1 cellular context compared by ENCODE assay signal in the genomic region with DNA sequence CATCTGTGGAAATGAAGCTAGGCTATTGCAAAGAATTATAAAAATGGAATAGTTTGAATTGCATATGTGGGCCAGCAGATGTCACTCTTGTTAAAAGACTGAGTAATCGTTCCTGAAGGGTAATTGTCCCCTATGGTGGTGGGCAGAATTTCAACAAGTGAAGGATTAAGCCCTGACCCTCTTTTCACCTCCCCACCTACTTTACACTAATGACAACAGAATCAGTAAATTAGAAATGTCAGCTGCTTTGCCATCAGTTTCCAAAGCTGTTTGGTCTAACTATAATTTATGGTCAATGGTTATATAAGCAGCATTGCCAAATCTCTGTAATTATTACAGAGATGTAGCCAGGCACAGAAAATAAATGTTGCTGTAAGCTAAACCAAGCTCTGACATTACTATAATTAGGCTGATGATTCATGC.
TF ChIP-seq lines count a peak whose summit lies in the region.

No MANE protein-coding gene starts in this region.

TF ChIP-seq in GM23338, 12 proteins besides CTCF, POLR2A, EP300 and RAD21 (continued from another document):
- TF ChIP-seq, protein P1, sequence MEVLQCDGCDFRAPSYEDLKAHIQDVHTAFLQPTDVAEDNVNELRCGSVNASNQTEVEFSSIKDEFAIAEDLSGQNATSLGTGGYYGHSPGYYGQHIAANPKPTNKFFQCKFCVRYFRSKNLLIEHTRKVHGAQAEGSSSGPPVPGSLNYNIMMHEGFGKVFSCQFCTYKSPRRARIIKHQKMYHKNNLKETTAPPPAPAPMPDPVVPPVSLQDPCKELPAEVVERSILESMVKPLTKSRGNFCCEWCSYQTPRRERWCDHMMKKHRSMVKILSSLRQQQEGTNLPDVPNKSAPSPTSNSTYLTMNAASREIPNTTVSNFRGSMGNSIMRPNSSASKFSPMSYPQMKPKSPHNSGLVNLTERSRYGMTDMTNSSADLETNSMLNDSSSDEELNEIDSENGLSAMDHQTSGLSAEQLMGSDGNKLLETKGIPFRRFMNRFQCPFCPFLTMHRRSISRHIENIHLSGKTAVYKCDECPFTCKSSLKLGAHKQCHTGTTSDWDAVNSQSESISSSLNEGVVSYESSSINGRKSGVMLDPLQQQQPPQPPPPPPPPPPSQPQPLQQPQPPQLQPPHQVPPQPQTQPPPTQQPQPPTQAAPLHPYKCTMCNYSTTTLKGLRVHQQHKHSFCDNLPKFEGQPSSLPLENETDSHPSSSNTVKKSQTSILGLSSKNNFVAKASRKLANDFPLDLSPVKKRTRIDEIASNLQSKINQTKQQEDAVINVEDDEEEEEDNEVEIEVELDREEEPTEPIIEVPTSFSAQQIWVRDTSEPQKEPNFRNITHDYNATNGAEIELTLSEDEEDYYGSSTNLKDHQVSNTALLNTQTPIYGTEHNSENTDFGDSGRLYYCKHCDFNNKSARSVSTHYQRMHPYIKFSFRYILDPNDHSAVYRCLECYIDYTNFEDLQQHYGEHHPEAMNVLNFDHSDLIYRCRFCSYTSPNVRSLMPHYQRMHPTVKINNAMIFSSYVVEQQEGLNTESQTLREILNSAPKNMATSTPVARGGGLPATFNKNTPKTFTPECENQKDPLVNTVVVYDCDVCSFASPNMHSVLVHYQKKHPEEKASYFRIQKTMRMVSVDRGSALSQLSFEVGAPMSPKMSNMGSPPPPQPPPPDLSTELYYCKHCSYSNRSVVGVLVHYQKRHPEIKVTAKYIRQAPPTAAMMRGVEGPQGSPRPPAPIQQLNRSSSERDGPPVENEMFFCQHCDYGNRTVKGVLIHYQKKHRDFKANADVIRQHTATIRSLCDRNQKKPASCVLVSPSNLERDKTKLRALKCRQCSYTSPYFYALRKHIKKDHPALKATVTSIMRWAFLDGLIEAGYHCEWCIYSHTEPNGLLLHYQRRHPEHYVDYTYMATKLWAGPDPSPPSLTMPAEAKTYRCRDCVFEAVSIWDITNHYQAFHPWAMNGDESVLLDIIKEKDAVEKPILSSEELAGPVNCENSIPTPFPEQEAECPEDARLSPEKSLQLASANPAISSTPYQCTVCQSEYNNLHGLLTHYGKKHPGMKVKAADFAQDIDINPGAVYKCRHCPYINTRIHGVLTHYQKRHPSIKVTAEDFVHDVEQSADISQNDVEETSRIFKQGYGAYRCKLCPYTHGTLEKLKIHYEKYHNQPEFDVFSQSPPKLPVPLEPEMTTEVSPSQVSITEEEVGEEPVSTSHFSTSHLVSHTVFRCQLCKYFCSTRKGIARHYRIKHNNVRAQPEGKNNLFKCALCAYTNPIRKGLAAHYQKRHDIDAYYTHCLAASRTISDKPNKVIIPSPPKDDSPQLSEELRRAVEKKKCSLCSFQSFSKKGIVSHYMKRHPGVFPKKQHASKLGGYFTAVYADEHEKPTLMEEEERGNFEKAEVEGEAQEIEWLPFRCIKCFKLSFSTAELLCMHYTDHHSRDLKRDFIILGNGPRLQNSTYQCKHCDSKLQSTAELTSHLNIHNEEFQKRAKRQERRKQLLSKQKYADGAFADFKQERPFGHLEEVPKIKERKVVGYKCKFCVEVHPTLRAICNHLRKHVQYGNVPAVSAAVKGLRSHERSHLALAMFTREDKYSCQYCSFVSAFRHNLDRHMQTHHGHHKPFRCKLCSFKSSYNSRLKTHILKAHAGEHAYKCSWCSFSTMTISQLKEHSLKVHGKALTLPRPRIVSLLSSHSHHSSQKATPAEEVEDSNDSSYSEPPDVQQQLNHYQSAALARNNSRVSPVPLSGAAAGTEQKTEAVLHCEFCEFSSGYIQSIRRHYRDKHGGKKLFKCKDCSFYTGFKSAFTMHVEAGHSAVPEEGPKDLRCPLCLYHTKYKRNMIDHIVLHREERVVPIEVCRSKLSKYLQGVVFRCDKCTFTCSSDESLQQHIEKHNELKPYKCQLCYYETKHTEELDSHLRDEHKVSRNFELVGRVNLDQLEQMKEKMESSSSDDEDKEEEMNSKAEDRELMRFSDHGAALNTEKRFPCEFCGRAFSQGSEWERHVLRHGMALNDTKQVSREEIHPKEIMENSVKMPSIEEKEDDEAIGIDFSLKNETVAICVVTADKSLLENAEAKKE (CRISPR knock-in tag; IDR thresholded peaks at IDR 0.05): no peak
- no peak for TF ChIP-seq NANOG (IDR thresholded peaks at IDR 0.05; ENCODE audit: borderline replicate concordance)
TF ChIP-seq in GM23338: peak in this region for 0.
